In genomic region chr6:26440977-26441358, GRCh38 we compare ENCODE assay signal across 8 cellular contexts. TPM values are rescaled to one million over a fixed set of nuclear protein-coding genes. Genes with fewer than 3 reads are reported as not detected.
DNase-seq lines count a peak whose midpoint lies in the region; ATAC-seq and TF ChIP-seq lines count a peak whose summit lies in the region.

No MANE protein-coding gene starts in this region.

- H2AFZ ChIP-seq in smooth muscle cell (ENCODE audit: low read depth) = peak overlapping the region; percentile 93

- H3K9me3 ChIP-seq in HAP-1 = no peaks in the 10 kb centered on the region
- no peaks in the 10 kb centered on the region for H3K9me3 ChIP-seq in smooth muscle cell (replicated peaks; ENCODE audit: low read depth)

- no peak overlapping the region for H3K9ac ChIP-seq in smooth muscle cell (ENCODE audit: low read depth)

- H3F3A ChIP-seq in smooth muscle cell (ENCODE audit: low read depth) = no peaks in the 10 kb centered on the region

- in situ Hi-C loops in HAP-1 (cut with MboI; ENCODE audit: low sequenced_read_pairs) = no loop called here

- H3K27ac ChIP-seq in VCaP = peak overlapping the region; percentile 83
- H3K27ac ChIP-seq in smooth muscle cell (ENCODE audit: low read depth) = no peak overlapping the region

- peak overlapping the region; percentile 84 for H3K4me2 ChIP-seq in smooth muscle cell

- WGBS in smooth muscle cell (ENCODE audit: low lambda C conversion rate) = 86% methylated on average over 2 of the region's 2 CpGs

- H4K20me1 ChIP-seq in smooth muscle cell (ENCODE audit: low read depth) = no peaks in the 10 kb centered on the region

- H3K27me3 ChIP-seq in HAP-1 (ENCODE audit: low read depth) (no peaks in the 10 kb centered on the region), smooth muscle cell (ENCODE audit: low read depth) (no peaks in the 10 kb centered on the region)

- H3K4me3 ChIP-seq in HAP-1 = peak overlapping the region; percentile 24; the same call in 1 of the 2 replicates
- peak overlapping the region; percentile 77 to 82 for H3K4me3 ChIP-seq in foreskin fibroblast (ENCODE audit: low read depth in 1 of 2, low read length in 2 of 2)
- H3K4me3 ChIP-seq in smooth muscle cell = peak overlapping the region; percentile 67

- TF ChIP-seq CTCF in VCaP (conservative IDR thresholded peaks at IDR 0.05) = no peak
- no peak for TF ChIP-seq CTCF in foreskin fibroblast (IDR thresholded peaks at IDR 0.05; ENCODE audit: low read depth, low read length)
- TF ChIP-seq CTCF in smooth muscle cell (IDR thresholded peaks at IDR 0.05; ENCODE audit: borderline replicate concordance, insufficient read depth, poor library complexity, severe bottlenecking) = no peak

- DNase-seq in HAP-1 (ENCODE audit: low spot score in 2 of 2) (no peak), foreskin fibroblast (no peak), smooth muscle cell (lab: John Stamatoyannopoulos, UW; ENCODE audit: unreplicated experiment) (no peak), iPS-NIHi11 (ENCODE audit: low spot score) (no peak)

- H3K79me2 ChIP-seq in smooth muscle cell (ENCODE audit: low read depth) = no peaks in the 10 kb centered on the region

- H3K36me3 ChIP-seq in HAP-1 (replicated peaks) (no peaks in the 10 kb centered on the region), smooth muscle cell (ENCODE audit: low read depth) (no peaks in the 10 kb centered on the region)

- H3K4me1 ChIP-seq in HAP-1 (peaks cover 14% of the 10 kb centered on the region), smooth muscle cell (ENCODE audit: low read depth) (no peaks in the 10 kb centered on the region)

- ATAC-seq in GM21360 (IDR thresholded peaks at IDR 0.05; ENCODE audit: unreplicated experiment) (no peak), HG02884 (IDR thresholded peaks at IDR 0.05; ENCODE audit: unreplicated experiment) (no peak), GM21737 (IDR thresholded peaks at IDR 0.05; ENCODE audit: unreplicated experiment) (no peak)

RNA-seq across cellular contexts. Expression of gene BTN3A3, which starts 0.7 kb away (rescaled TPM):
- 1.8 and 3.5 TPM in 2 replicates for total RNA-seq in smooth muscle cell
- 1.5 and 2.9 TPM in 2 replicates for polyA plus RNA-seq in smooth muscle cell

RNA-seq across cellular contexts. Expression of gene BTN2A1, which starts 16.8 kb away (rescaled TPM):
- 27.2 and 40.5 TPM in 2 replicates for total RNA-seq in smooth muscle cell
- polyA plus RNA-seq in smooth muscle cell = 31.1 and 36.3 TPM in 2 replicates

RNA-seq across cellular contexts. Expression of gene BTN3A1, which starts 38.9 kb away (rescaled TPM):
- total RNA-seq in smooth muscle cell = 19.1 and 33.3 TPM in 2 replicates
- polyA plus RNA-seq in smooth muscle cell = 9.2 and 13.5 TPM in 2 replicates

RNA-seq across cellular contexts. Expression of gene BTN2A2, which starts 58.1 kb away (rescaled TPM):
- total RNA-seq in smooth muscle cell = 11.1 and 12.1 TPM in 2 replicates
- polyA plus RNA-seq in smooth muscle cell = 6.3 and 12.1 TPM in 2 replicates

RNA-seq across cellular contexts. Expression of gene BTN1A1, which starts 59.1 kb away (rescaled TPM):
- total RNA-seq in smooth muscle cell = 0.27 TPM in 1 of 2 replicates, not detected in the other
- not detected in 2 replicates for polyA plus RNA-seq in smooth muscle cell

Comparison
In these comparisons a context has a peak if more than half of its experiments do, and no peak if none do; other contexts are left out.
1. H3K4me3 ChIP-seq: peak in every context shown above with its lines; median percentile 80 in foreskin fibroblast; 67 in smooth muscle cell; 24 in HAP-1.